19 cellular contexts compared by ENCODE assay signal in the genomic region with DNA sequence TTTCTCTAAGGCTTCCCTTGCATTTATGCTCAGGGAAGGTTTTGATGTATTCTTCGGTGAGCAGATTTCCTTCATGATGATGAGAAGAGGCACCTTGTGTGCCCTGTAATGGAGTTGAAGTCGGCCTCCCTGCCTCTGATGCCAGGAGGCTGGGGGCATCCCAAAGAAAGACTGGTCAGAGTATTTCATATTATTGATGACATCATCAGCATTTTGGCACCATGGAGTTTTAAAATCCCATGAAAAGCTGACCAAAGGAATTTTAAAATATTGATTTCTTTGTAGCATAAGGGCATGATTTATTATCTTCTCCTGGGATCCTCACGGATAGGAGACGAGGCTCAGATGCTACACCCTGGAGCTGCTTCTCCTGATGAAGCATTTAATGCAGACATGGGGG.
A peak's percentile ranks its signal among the peaks of the same experiment; 100 is the strongest.
DNase-seq lines count a peak whose midpoint lies in the region; ATAC-seq, FAIRE-seq and TF ChIP-seq lines count a peak whose summit lies in the region.
"Had no signal": no experiment of that assay in that cellular context is flagged by ENCODE, and none has a peak within 500 bp of the region (broad histone marks: within the 10 kb centered on the region; RNA-seq: fewer than 3 reads in every experiment).

No MANE protein-coding gene starts in this region.

- H3K4me1 ChIP-seq in K562 (replicated peaks in 1 of 2; ENCODE audit: control insufficient read depth in 2 of 2, insufficient read depth in 2 of 2, low read length in 2 of 2) (no peaks in the 10 kb centered on the region), adrenal gland (replicated peaks in 1 of 2) (no peaks in the 10 kb centered on the region)
- H3K4me1 ChIP-seq: Caco-2 had no signal

- H3K27me3 ChIP-seq in K562 (ENCODE audit: control insufficient read depth in 2 of 2, insufficient read depth in 2 of 2, low read length in 2 of 2) = no peaks in the 10 kb centered on the region
- H3K27me3 ChIP-seq in adrenal gland = no peaks in the 10 kb centered on the region
- H3K27me3 ChIP-seq: BLaER1 had no signal

- no TSS peak for BruUV-seq in K562 (replicated peaks; lab: Mats Ljungman, UMichigan)

- H3K4me2 ChIP-seq in K562 (ENCODE audit: insufficient read depth, low read length) = no peak overlapping the region
- H3K4me2 ChIP-seq: BLaER1, GM23338 had no signal

- no peak overlapping the region for H3K9ac ChIP-seq in K562 (ENCODE audit: insufficient read depth in 1 of 2, low read depth in 2 of 2, low read length in 2 of 2)
- H3K9ac ChIP-seq: BLaER1 had no signal

- no peak overlapping the region for H2AFZ ChIP-seq in K562 (ENCODE audit: low read depth, low read length)
- H2AFZ ChIP-seq: GM23338 had no signal

- H3K4me3 ChIP-seq in K562 (no peak overlapping the region), adrenal gland (no peak overlapping the region)
- H3K4me3 ChIP-seq: BLaER1, GM12878, GM23338 had no signal

- TF ChIP-seq CTCF in K562 (IDR thresholded peaks at IDR 0.05 in 2 of 3, conservative IDR thresholded peaks at IDR 0.05 in 1 of 3; ENCODE audit: insufficient read depth in 2 of 3, low read depth in 1 of 3, low read length in 3 of 3) = no peak
- no peak for TF ChIP-seq CTCF in adrenal gland (IDR thresholded peaks at IDR 0.05)

- ATAC-seq in K562 (no peak), HG03520 (IDR thresholded peaks at IDR 0.05; ENCODE audit: unreplicated experiment) (no peak)
- ATAC-seq: CD8-positive, alpha-beta T cell; GM12878; GM23338; HCT116 had no signal

- DNase-seq in K562 (ENCODE audit: extremely low read depth in 1 of 4, low spot score in 3 of 4) (no peak), ecto neural progenitor cell (ENCODE audit: low spot score) (peak; percentile 2), posterior vena cava (ENCODE audit: low spot score) (peak; percentile 19), adrenal gland (no peak)
- DNase-seq in activated CD8-positive, alpha-beta memory T cell treated with anti-CD3 and anti-CD28 coated beads, Interleukin-2, amount 50 U/mL, for 48 hours = no peak
- DNase-seq: Caco-2; CD4-positive, CD25-positive, alpha-beta regulatory T cell; DMS153; DMS79; EL; GDM1 had no signal

- intact Hi-C loops in K562 (cut with micrococcal nuclease) = no loop called here
- intact Hi-C loops in posterior vena cava (cut with DNase I) = no loop called here
- intact Hi-C loops in adrenal gland (cut with DNase I) = no loop called here

- POLR2A ChIA-PET in K562 (lab: Yijun Ruan, JAX) = no interaction called here

- no peaks in the 10 kb centered on the region for H3K36me3 ChIP-seq in K562 (ENCODE audit: control insufficient read depth, insufficient read depth, low read length)
- H3K36me3 ChIP-seq in adrenal gland (replicated peaks in 1 of 2) = no peaks in the 10 kb centered on the region
- H3K36me3 ChIP-seq: BLaER1 had no signal

- TF ChIP-seq POLR2A in K562 (conservative IDR thresholded peaks at IDR 0.05) = no peak
- no peak for TF ChIP-seq POLR2A in adrenal gland (IDR thresholded peaks at IDR 0.05)

- H3K9me1 ChIP-seq in K562 (ENCODE audit: control insufficient read depth, insufficient read depth, low read length) = no peaks in the 10 kb centered on the region

- no peaks in the 10 kb centered on the region for H4K20me1 ChIP-seq in K562 (replicated peaks; ENCODE audit: control insufficient read depth, insufficient read depth, low read length)
- H4K20me1 ChIP-seq: BLaER1 had no signal

- no peak for TF ChIP-seq EP300 in K562 (IDR thresholded peaks at IDR 0.05; ENCODE audit: low read length)

- FAIRE-seq in K562 (lab: Jason Lieb, UNC) = no peak
- FAIRE-seq: GM12878, GM19239 had no signal

- no peaks in the 10 kb centered on the region for H3K9me3 ChIP-seq in K562 (replicated peaks; ENCODE audit: control insufficient read depth, insufficient read depth, low read depth, low read length)
- no peaks in the 10 kb centered on the region for H3K9me3 ChIP-seq in adrenal gland (replicated peaks in 1 of 3)
- H3K9me3 ChIP-seq: BLaER1 had no signal

- CTCF ChIA-PET in K562 (lab: Yijun Ruan, JAX; ENCODE audit: low intra/inter-chr PET ratio) = no interaction called here

- in situ Hi-C loops in K562 (cut with MboI) = no loop called here

- H3K27ac ChIP-seq in K562 (ENCODE audit: extremely low read depth, low read depth, low read length) = no peak overlapping the region
- no peak overlapping the region for H3K27ac ChIP-seq in adrenal gland
- H3K27ac ChIP-seq: BLaER1, C4-2B had no signal

- TF ChIP-seq RAD21 in K562 (CRISPR knock-in tag; conservative IDR thresholded peaks at IDR 0.05 in 1 of 2, IDR thresholded peaks at IDR 0.05 in 1 of 2) = no peak

- H3K79me2 ChIP-seq in K562 (ENCODE audit: control insufficient read depth, insufficient read depth, low read length) = no peaks in the 10 kb centered on the region

- 2% methylated on average over 4 of the region's 4 CpGs for WGBS in K562 (ENCODE audit: insufficient coverage, low coverage, missing lambda C conversion rate)
- 56 to 71% (median 64%) methylated on average over 4 of the region's 4 CpGs for WGBS in adrenal gland, 4 donors

TF ChIP-seq in K562, 482 proteins besides CTCF, POLR2A, EP300 and RAD21:
- TF ChIP-seq, protein P1, sequence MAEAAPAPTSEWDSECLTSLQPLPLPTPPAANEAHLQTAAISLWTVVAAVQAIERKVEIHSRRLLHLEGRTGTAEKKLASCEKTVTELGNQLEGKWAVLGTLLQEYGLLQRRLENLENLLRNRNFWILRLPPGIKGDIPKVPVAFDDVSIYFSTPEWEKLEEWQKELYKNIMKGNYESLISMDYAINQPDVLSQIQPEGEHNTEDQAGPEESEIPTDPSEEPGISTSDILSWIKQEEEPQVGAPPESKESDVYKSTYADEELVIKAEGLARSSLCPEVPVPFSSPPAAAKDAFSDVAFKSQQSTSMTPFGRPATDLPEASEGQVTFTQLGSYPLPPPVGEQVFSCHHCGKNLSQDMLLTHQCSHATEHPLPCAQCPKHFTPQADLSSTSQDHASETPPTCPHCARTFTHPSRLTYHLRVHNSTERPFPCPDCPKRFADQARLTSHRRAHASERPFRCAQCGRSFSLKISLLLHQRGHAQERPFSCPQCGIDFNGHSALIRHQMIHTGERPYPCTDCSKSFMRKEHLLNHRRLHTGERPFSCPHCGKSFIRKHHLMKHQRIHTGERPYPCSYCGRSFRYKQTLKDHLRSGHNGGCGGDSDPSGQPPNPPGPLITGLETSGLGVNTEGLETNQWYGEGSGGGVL (CRISPR knock-in tag; IDR thresholded peaks at IDR 0.05) = no peak
- TF ChIP-seq, protein P2, sequence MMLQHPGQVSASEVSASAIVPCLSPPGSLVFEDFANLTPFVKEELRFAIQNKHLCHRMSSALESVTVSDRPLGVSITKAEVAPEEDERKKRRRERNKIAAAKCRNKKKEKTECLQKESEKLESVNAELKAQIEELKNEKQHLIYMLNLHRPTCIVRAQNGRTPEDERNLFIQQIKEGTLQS (IDR thresholded peaks at IDR 0.05) = peak; percentile 23; the same call in 1 of the 2 replicates
- TF ChIP-seq, protein P2 (CRISPR knock-in tag; conservative IDR thresholded peaks at IDR 0.05) = no peak

Comparison
In these comparisons a context has a peak if more than half of its experiments do, and no peak if none do; other contexts are left out.
1. DNase-seq: peak in ecto neural progenitor cell (single experiment) and posterior vena cava (single experiment); none in K562 (0 of 4), adrenal gland (0 of 7) and activated CD8-positive, alpha-beta memory T cell treated with anti-CD3 and anti-CD28 coated beads, Interleukin-2, amount 50 U/mL, for 48 hours (single experiment).